In the genomic region with DNA sequence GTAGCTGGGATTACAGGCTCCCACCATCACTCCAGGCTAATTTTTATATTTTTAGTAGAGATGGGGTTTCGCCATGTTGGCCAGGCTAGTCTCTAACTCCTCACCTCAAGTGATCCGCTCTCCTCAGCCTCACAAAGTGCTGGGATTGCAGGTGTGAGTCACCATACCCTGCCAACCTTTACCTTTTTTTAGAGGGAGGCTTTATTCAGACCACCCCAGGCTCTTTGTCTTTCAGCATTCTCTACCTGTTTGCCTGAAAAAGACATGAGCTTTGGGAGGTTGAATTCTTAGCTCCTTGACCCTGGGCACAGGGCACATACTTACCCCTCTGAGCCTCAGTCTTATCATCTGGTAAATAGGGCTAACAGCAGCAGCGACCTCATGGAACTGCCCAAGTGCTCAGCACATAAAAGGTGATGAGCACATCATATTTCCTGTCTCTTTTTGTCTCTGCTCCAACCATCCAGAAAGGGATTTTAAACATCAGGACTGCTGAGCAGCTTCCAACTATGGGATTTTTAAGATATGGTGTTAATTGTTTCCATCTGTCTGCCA, we compare ENCODE assay signal across 1 cellular context.
TF ChIP-seq lines count a peak whose summit lies in the region.

No MANE protein-coding gene starts in this region.

TF ChIP-seq in H1, 55 proteins besides CTCF, POLR2A, EP300 and RAD21:
- TF ChIP-seq POLR2AphosphoS5 (IDR thresholded peaks at IDR 0.05; ENCODE audit: low read depth, low read length) (no peak), PHF8 (conservative IDR thresholded peaks at IDR 0.05; ENCODE audit: low read depth, low read length) (no peak), ZNF274 (IDR thresholded peaks at IDR 0.05; ENCODE audit: borderline replicate concordance, extremely low read depth, low read length) (no peak), HDAC2 (IDR thresholded peaks at IDR 0.05; ENCODE audit: borderline replicate concordance in 1 of 2, low read depth in 2 of 2, low read length in 2 of 2) (peak in 1 of 2 experiments; percentile 71; a peak in 1 of 4 replicates), JUND (IDR thresholded peaks at IDR 0.05; ENCODE audit: low read length) (peak; percentile 64; the same call in 1 of the 2 replicates), POU5F1 (IDR thresholded peaks at IDR 0.05; ENCODE audit: low read depth, low read length) (no peak), CBX5 (IDR thresholded peaks at IDR 0.05; ENCODE audit: low read depth, low read length) (no peak), SRF (IDR thresholded peaks at IDR 0.05; ENCODE audit: low read depth, low read length) (no peak), TBP (IDR thresholded peaks at IDR 0.05; ENCODE audit: low read depth, low read length) (no peak), SP4 (IDR thresholded peaks at IDR 0.05; ENCODE audit: low read length) (no peak), KDM1A (IDR thresholded peaks at IDR 0.05; ENCODE audit: borderline replicate concordance, low read length) (peak; percentile 97), TEAD4 (IDR thresholded peaks at IDR 0.05; ENCODE audit: low read depth, low read length) (no peak)
- TF ChIP-seq, protein P1, sequence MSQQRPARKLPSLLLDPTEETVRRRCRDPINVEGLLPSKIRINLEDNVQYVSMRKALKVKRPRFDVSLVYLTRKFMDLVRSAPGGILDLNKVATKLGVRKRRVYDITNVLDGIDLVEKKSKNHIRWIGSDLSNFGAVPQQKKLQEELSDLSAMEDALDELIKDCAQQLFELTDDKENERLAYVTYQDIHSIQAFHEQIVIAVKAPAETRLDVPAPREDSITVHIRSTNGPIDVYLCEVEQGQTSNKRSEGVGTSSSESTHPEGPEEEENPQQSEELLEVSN (IDR thresholded peaks at IDR 0.05) = no peak
